26 cellular contexts compared by ENCODE assay signal in genomic region chr1:165647970-165648369, GRCh38. TPM values are rescaled to one million over a fixed set of nuclear protein-coding genes. Genes with fewer than 3 reads are reported as not detected.
DNase-seq lines count a peak whose midpoint lies in the region; ATAC-seq and TF ChIP-seq lines count a peak whose summit lies in the region.
"Had no signal": no experiment of that assay in that cellular context is flagged by ENCODE, and none has a peak within 500 bp of the region (broad histone marks: within the 10 kb centered on the region; RNA-seq: fewer than 3 reads in every experiment).

No MANE protein-coding gene starts in this region.

- DNase-seq in CD14-positive monocyte (ENCODE audit: low spot score) (no peak), T-helper 17 cell (no peak), glomerular visceral epithelial cell (ENCODE audit: extremely low spot score) (peak; percentile 59), mesothelial cell of epicardium (ENCODE audit: low spot score in 2 of 2, unreplicated experiment in 2 of 2) (no peak), hepatic stellate cell (ENCODE audit: low spot score) (no peak)
- DNase-seq in activated naive CD8-positive, alpha-beta T cell treated with anti-CD3 and anti-CD28 coated beads, Interleukin-2, amount 50 U/mL, for 24 hours: no peak
- DNase-seq: activated CD4-positive, alpha-beta T cell treated with anti-CD3 and anti-CD28 coated beads, Interleukin-2, amount 50 U/mL, for 48 hours; activated CD4-positive, CD25-positive, alpha-beta regulatory T cell; activated CD8-positive, alpha-beta memory T cell treated with anti-CD3 and anti-CD28 coated beads, Interleukin-2, amount 50 U/mL, for 4 hours; effector memory CD8-positive, alpha-beta T cell; esophagus squamous epithelium; naive B cell; NCI-H1092 treated with DMSO at 0.1 percent for 48 hours; NCI-H1930; NCI-H526 treated with DMSO at 0.1 percent for 48 hours; occipital lobe; SHP77; stimulated activated CD4-positive, alpha-beta T cell treated with anti-CD3 and anti-CD28 coated beads, Interleukin-4, amount 100 ng/mL, for 1 hour; stimulated activated naive B cell treated with anti-CD40 and anti-IgM and Interleukin-4, amounts not matched to agents 10 μg/mL and 1 μg/mL and 100 μg/mL, for 72 hours had no signal

- H3K27ac Mint-ChIP-seq in CD14-positive monocyte (peak overlapping the region in 4 of 7 donors; percentile 10 to 65 (median 36)), T-helper 17 cell (peak overlapping the region; percentile 49), nephron (peak overlapping the region in 2 of 3 experiments; percentile 63 to 83), mesothelial cell of epicardium (no peak overlapping the region)
- no peak overlapping the region for H3K27ac Mint-ChIP-seq in activated naive CD8-positive, alpha-beta T cell treated with anti-CD3 and anti-CD28 coated beads, Interleukin-2, amount 50 U/mL, for 24 hours
- H3K27ac Mint-ChIP-seq: activated naive CD4-positive, alpha-beta T cell treated with anti-CD3 and anti-CD28 coated beads, Interleukin-2, amount 50 U/mL, for 72 hours; activated T-helper 17 cell treated with anti-CD3 and anti-CD28 coated beads, Interleukin-2, amount 50 U/mL, for 72 hours; memory B cell; stimulated activated naive B cell treated with anti-CD40 and anti-IgM and Interleukin-4, amounts not matched to agents 10 μg/mL and 1 μg/mL and 100 μg/mL, for 72 hours had no signal

- H3K4me3 Mint-ChIP-seq in CD14-positive monocyte (no peak overlapping the region), T-helper 17 cell (no peak overlapping the region), nephron (peak overlapping the region in 1 of 3 experiments; percentile 64), mesothelial cell of epicardium (no peak overlapping the region)
- no peak overlapping the region for H3K4me3 Mint-ChIP-seq in activated naive CD8-positive, alpha-beta T cell treated with anti-CD3 and anti-CD28 coated beads, Interleukin-2, amount 50 U/mL, for 24 hours
- H3K4me3 Mint-ChIP-seq: activated T-helper 17 cell treated with anti-CD3 and anti-CD28 coated beads, Interleukin-2, amount 50 U/mL, for 72 hours; effector memory CD8-positive, alpha-beta T cell; memory B cell; naive B cell; stimulated activated naive B cell treated with anti-CD40 and anti-IgM and Interleukin-4, amounts not matched to agents 10 μg/mL and 1 μg/mL and 100 μg/mL, for 72 hours had no signal

- ATAC-seq in T-helper 17 cell (no peak), HG03432 (IDR thresholded peaks at IDR 0.05; ENCODE audit: unreplicated experiment) (no peak)
- no peak for ATAC-seq in activated naive CD8-positive, alpha-beta T cell treated with anti-CD3 and anti-CD28 coated beads, Interleukin-2, amount 50 U/mL, for 24 hours
- ATAC-seq: activated naive CD4-positive, alpha-beta T cell treated with anti-CD3 and anti-CD28 coated beads, Interleukin-2, amount 50 U/mL, for 72 hours; activated T-helper 17 cell treated with anti-CD3 and anti-CD28 coated beads, Interleukin-2, amount 50 U/mL, for 72 hours; effector memory CD8-positive, alpha-beta T cell; HCT116; stimulated activated naive B cell treated with anti-CD40 and anti-IgM and Interleukin-4, amounts not matched to agents 10 μg/mL and 1 μg/mL and 100 μg/mL, for 72 hours had no signal

- peaks cover 35 to 37% of the 10 kb centered on the region in 2 donors for H3K36me3 Mint-ChIP-seq in CD14-positive monocyte
- peaks cover 3% of the 10 kb centered on the region for H3K36me3 Mint-ChIP-seq in T-helper 17 cell (ENCODE audit: low read depth)
- peaks cover 18% of the 10 kb centered on the region for H3K36me3 Mint-ChIP-seq in nephron (ENCODE audit: low read depth)
- H3K36me3 Mint-ChIP-seq in mesothelial cell of epicardium: peaks cover 5% of the 10 kb centered on the region
- peaks cover 2% of the 10 kb centered on the region for H3K36me3 Mint-ChIP-seq in activated naive CD8-positive, alpha-beta T cell treated with anti-CD3 and anti-CD28 coated beads, Interleukin-2, amount 50 U/mL, for 24 hours (ENCODE audit: low read depth)
- H3K36me3 Mint-ChIP-seq: activated naive CD4-positive, alpha-beta T cell treated with anti-CD3 and anti-CD28 coated beads, Interleukin-2, amount 50 U/mL, for 72 hours; naive B cell had no signal

- no peaks in the 10 kb centered on the region for H3K9me3 ChIP-seq in T-helper 17 cell (ENCODE audit: control insufficient read depth, low read length, poor library complexity, severe bottlenecking)
- H3K9me3 ChIP-seq: ascending aorta, esophagus squamous epithelium had no signal

- no peaks in the 10 kb centered on the region for H3K9me3 Mint-ChIP-seq in CD14-positive monocyte
- no peaks in the 10 kb centered on the region for H3K9me3 Mint-ChIP-seq in nephron
- H3K9me3 Mint-ChIP-seq in mesothelial cell of epicardium: no peaks in the 10 kb centered on the region
- H3K9me3 Mint-ChIP-seq in activated naive CD8-positive, alpha-beta T cell treated with anti-CD3 and anti-CD28 coated beads, Interleukin-2, amount 50 U/mL, for 24 hours: no peaks in the 10 kb centered on the region
- H3K9me3 Mint-ChIP-seq: activated naive CD4-positive, alpha-beta T cell treated with anti-CD3 and anti-CD28 coated beads, Interleukin-2, amount 50 U/mL, for 72 hours; activated T-helper 17 cell treated with anti-CD3 and anti-CD28 coated beads, Interleukin-2, amount 50 U/mL, for 72 hours; effector memory CD8-positive, alpha-beta T cell; memory B cell; naive B cell; stimulated activated naive B cell treated with anti-CD40 and anti-IgM and Interleukin-4, amounts not matched to agents 10 μg/mL and 1 μg/mL and 100 μg/mL, for 72 hours had no signal

- TF ChIP-seq CTCF in CD14-positive monocyte (IDR thresholded peaks at IDR 0.05) (no peak), nephron (IDR thresholded peaks at IDR 0.05; ENCODE audit: unreplicated experiment in 3 of 3) (no peak), mesothelial cell of epicardium (IDR thresholded peaks at IDR 0.05; ENCODE audit: unreplicated experiment) (no peak)

- H3K4me1 Mint-ChIP-seq in CD14-positive monocyte (peaks cover 18% of the 10 kb centered on the region), T-helper 17 cell (peaks cover 20% of the 10 kb centered on the region), nephron (peaks cover 5% of the 10 kb centered on the region), mesothelial cell of epicardium (no peaks in the 10 kb centered on the region)
- H3K4me1 Mint-ChIP-seq in activated naive CD8-positive, alpha-beta T cell treated with anti-CD3 and anti-CD28 coated beads, Interleukin-2, amount 50 U/mL, for 24 hours: peaks cover 13% of the 10 kb centered on the region

- H3K27me3 Mint-ChIP-seq in CD14-positive monocyte (ENCODE audit: low read depth in 3 of 3) (no peaks in the 10 kb centered on the region), T-helper 17 cell (no peaks in the 10 kb centered on the region), nephron (ENCODE audit: low read depth) (no peaks in the 10 kb centered on the region), mesothelial cell of epicardium (ENCODE audit: low read depth) (no peaks in the 10 kb centered on the region)
- no peaks in the 10 kb centered on the region for H3K27me3 Mint-ChIP-seq in activated naive CD8-positive, alpha-beta T cell treated with anti-CD3 and anti-CD28 coated beads, Interleukin-2, amount 50 U/mL, for 24 hours
- H3K27me3 Mint-ChIP-seq: activated T-helper 17 cell treated with anti-CD3 and anti-CD28 coated beads, Interleukin-2, amount 50 U/mL, for 72 hours; effector memory CD8-positive, alpha-beta T cell; memory B cell; naive B cell; stimulated activated naive B cell treated with anti-CD40 and anti-IgM and Interleukin-4, amounts not matched to agents 10 μg/mL and 1 μg/mL and 100 μg/mL, for 72 hours had no signal

- intact Hi-C loops in CD14-positive monocyte (cut with micrococcal nuclease): no loop called here

RNA-seq across cellular contexts. Expression of gene MGST3, which starts 16.9 kb away (rescaled TPM):
- 100 to 1,000 TPM; 189 to 228 TPM for polyA plus RNA-seq in CD14-positive monocyte
- total RNA-seq in T-helper 17 cell (10 to 100 TPM; 27.2 to 42.1 TPM), mesothelial cell of epicardium (126 to 130 TPM (median 126 TPM) in 3 replicates)

RNA-seq across cellular contexts. Expression of gene ALDH9A1, which starts 50.4 kb away (rescaled TPM):
- polyA plus RNA-seq in CD14-positive monocyte: 10 to 100 TPM; 57.7 to 60.0 TPM
- total RNA-seq in T-helper 17 cell: 10 to 100 TPM; 33.9 to 37.0 TPM
- 35.2 to 36.0 TPM (median 35.4 TPM) in 3 replicates for total RNA-seq in mesothelial cell of epicardium

Comparison
In these comparisons a context has a peak if more than half of its experiments do, and no peak if none do; other contexts are left out.
1. H3K27ac Mint-ChIP-seq: peak in CD14-positive monocyte (4 of 7), T-helper 17 cell (single experiment) and nephron (2 of 3); none in mesothelial cell of epicardium (single experiment) and activated naive CD8-positive, alpha-beta T cell treated with anti-CD3 and anti-CD28 coated beads, Interleukin-2, amount 50 U/mL, for 24 hours (single experiment).